14 cellular contexts compared by ENCODE assay signal in genomic region chr5:7078901-7079300, GRCh38.
DNase-seq lines count a peak whose midpoint lies in the region; ATAC-seq and TF ChIP-seq lines count a peak whose summit lies in the region.
"Had no signal": no experiment of that assay in that cellular context is flagged by ENCODE, and none has a peak within 500 bp of the region (broad histone marks: within the 10 kb centered on the region; RNA-seq: fewer than 3 reads in every experiment).

No MANE protein-coding gene starts in this region.

- no peaks in the 10 kb centered on the region for H3K4me1 ChIP-seq in naive thymus-derived CD4-positive, alpha-beta T cell (ENCODE audit: control insufficient read depth in 2 of 2, insufficient read depth in 2 of 2, low read length in 2 of 2)
- H3K4me1 ChIP-seq in tibial artery: no peaks in the 10 kb centered on the region

- ATAC-seq in GM21381 (IDR thresholded peaks at IDR 0.05; ENCODE audit: unreplicated experiment) (no peak), GM18511 (IDR thresholded peaks at IDR 0.05; ENCODE audit: unreplicated experiment) (no peak)
- no peak for ATAC-seq in naive thymus-derived CD4-positive, alpha-beta T cell
- ATAC-seq: right cardiac atrium; stimulated activated naive CD8-positive, alpha-beta T cell treated with anti-CD3 and anti-CD28 coated beads, Interleukin-15, Interleukin-2, amounts not matched to agents 100 U/mL and 50 U/mL, for 24 hours had no signal

- intact Hi-C loops in naive thymus-derived CD4-positive, alpha-beta T cell (cut with micrococcal nuclease): no loop called here
- intact Hi-C loops in tibial artery (cut with DNase I; ENCODE audit: low total_unique reads): no loop called here

- no peak overlapping the region for H3K27ac Mint-ChIP-seq in naive thymus-derived CD4-positive, alpha-beta T cell

- peaks cover 0 to 2% (median 0%) of the 10 kb centered on the region in 11 donors for H3K9me3 Mint-ChIP-seq in naive thymus-derived CD4-positive, alpha-beta T cell

- POLR2A ChIA-PET in naive thymus-derived CD4-positive, alpha-beta T cell (lab: Charles Lee): no interaction called here

- H3K36me3 Mint-ChIP-seq in naive thymus-derived CD4-positive, alpha-beta T cell: no peaks in the 10 kb centered on the region

- CTCF ChIA-PET in naive thymus-derived CD4-positive, alpha-beta T cell (lab: Charles Lee): no interaction called here

- no peaks in the 10 kb centered on the region for H3K4me1 Mint-ChIP-seq in naive thymus-derived CD4-positive, alpha-beta T cell

- TF ChIP-seq CTCF in LNCaP clone FGC (IDR thresholded peaks at IDR 0.05; ENCODE audit: control insufficient read depth, extremely low read depth, insufficient read depth) (peak; percentile 50), tibial artery (IDR thresholded peaks at IDR 0.05) (peak in 1 of 2 experiments; percentile 8)

- H3K9me3 ChIP-seq in naive thymus-derived CD4-positive, alpha-beta T cell (ENCODE audit: control insufficient read depth in 2 of 3, low read length in 3 of 3): no peaks in the 10 kb centered on the region
- H3K9me3 ChIP-seq in tibial artery: no peaks in the 10 kb centered on the region

- H3K36me3 ChIP-seq in naive thymus-derived CD4-positive, alpha-beta T cell (ENCODE audit: control insufficient read depth in 2 of 3, insufficient read depth in 3 of 3, low read length in 3 of 3): no peaks in the 10 kb centered on the region
- no peaks in the 10 kb centered on the region for H3K36me3 ChIP-seq in tibial artery

- H3K27ac ChIP-seq in naive thymus-derived CD4-positive, alpha-beta T cell (ENCODE audit: low read depth, low read length): no peak overlapping the region
- no peak overlapping the region for H3K27ac ChIP-seq in tibial artery

- H3K4me3 ChIP-seq in LNCaP clone FGC (ENCODE audit: low read depth, low read length) (no peak overlapping the region), tibial artery (no peak overlapping the region)
- H3K4me3 ChIP-seq in naive thymus-derived CD4-positive, alpha-beta T cell (ENCODE audit: low read length): no peak overlapping the region

- no peak overlapping the region for H3K4me3 Mint-ChIP-seq in naive thymus-derived CD4-positive, alpha-beta T cell

- no peaks in the 10 kb centered on the region for H3K27me3 ChIP-seq in naive thymus-derived CD4-positive, alpha-beta T cell (ENCODE audit: control insufficient read depth in 2 of 2, insufficient read depth in 2 of 2, low read length in 2 of 2)
- no peaks in the 10 kb centered on the region for H3K27me3 ChIP-seq in tibial artery

- peaks cover 0 to 17% (median 0%) of the 10 kb centered on the region in 5 donors for H3K27me3 Mint-ChIP-seq in naive thymus-derived CD4-positive, alpha-beta T cell

- DNase-seq in DMS53 (lab: John Stamatoyannopoulos, UW) (peak; percentile 52), LNCaP clone FGC (ENCODE audit: low read depth) (no peak), SHP77 (lab: John Stamatoyannopoulos, UW) (peak; percentile 26 to 36), kidney tubule cell (ENCODE audit: low spot score) (peak; percentile 7), tibial artery (no peak)
- DNase-seq in naive thymus-derived CD4-positive, alpha-beta T cell: no peak
- DNase-seq: Calu3; dermis blood vessel endothelial cell; left cardiac atrium; right cardiac atrium; RPMI8226; stimulated activated naive CD8-positive, alpha-beta T cell treated with anti-CD3 and anti-CD28 coated beads, Interleukin-15, Interleukin-2, amounts not matched to agents 100 U/mL and 50 U/mL, for 24 hours had no signal

Comparison
In these comparisons a context has a peak if more than half of its experiments do, and no peak if none do; other contexts are left out.
1. DNase-seq: peak in DMS53 (single experiment), SHP77 (2 of 2) and kidney tubule cell (single experiment); none in LNCaP clone FGC (single experiment), naive thymus-derived CD4-positive, alpha-beta T cell (0 of 9) and tibial artery (0 of 2).